32 cellular contexts compared by ENCODE assay signal in genomic region chr4:105835177-105835576, GRCh38.
"Had no signal": no experiment of that assay in that cellular context is flagged by ENCODE, and none has a peak within 500 bp of the region (broad histone marks: within the 10 kb centered on the region; RNA-seq: fewer than 3 reads in every experiment).

No MANE protein-coding gene starts in this region.

- H3K4me3 ChIP-seq: adrenal gland, body of pancreas, breast epithelium had no signal

- H3K27me3 ChIP-seq: adrenal gland, body of pancreas, brain microvascular endothelial cell, breast epithelium had no signal

- H3K27ac ChIP-seq: adrenal gland, body of pancreas, brain microvascular endothelial cell, breast epithelium, VCaP had no signal

- H3K36me3 ChIP-seq: adrenal gland, brain microvascular endothelial cell, breast epithelium had no signal

- ATAC-seq: activated CD8-positive, alpha-beta T cell treated with anti-CD3 and anti-CD28 coated beads for 36 hours; activated naive CD4-positive, alpha-beta T cell treated with anti-CD3 and anti-CD28 coated beads, Interleukin-2, amount 50 U/mL, for 72 hours; activated T-cell treated with anti-CD3 and anti-CD28 coated beads, Interleukin-2, amount 50 U/mL, for 4 hours; activated T-cell treated with anti-CD3 and anti-CD28 coated beads, Interleukin-2, amount 50 U/mL, for 72 hours; activated T-helper 17 cell treated with anti-CD3 and anti-CD28 coated beads, Interleukin-2, amount 50 U/mL, for 72 hours; body of pancreas had no signal

- H3K4me1 ChIP-seq: adrenal gland, breast epithelium had no signal

- H3K9me3 ChIP-seq: adrenal gland, body of pancreas, breast epithelium had no signal

- DNase-seq: activated B cell treated with CpG ODN at 0.5 μM for 24 hours; activated CD4-positive, alpha-beta memory T cell treated with anti-CD3 and anti-CD28 coated beads for 36 hours; activated CD4-positive, alpha-beta T cell treated with anti-CD3 and anti-CD28 coated beads for 4 hours; activated CD4-positive, alpha-beta T cell treated with anti-CD3 and anti-CD28 coated beads, Interleukin-2, amount 10 ng/mL, durations not matched to agents 24 days and 14 days; activated CD4-positive, alpha-beta T cell treated with anti-CD3 and anti-CD28 coated beads, Interleukin-2, amount 50 U/mL, for 1 hour; activated CD4-positive, alpha-beta T cell treated with anti-CD3 and anti-CD28 coated beads, Interleukin-2, amount 50 U/mL, for 4 hours; activated CD4-positive, CD25-positive, alpha-beta regulatory T cell treated with anti-CD3 and anti-CD28 coated beads, Interleukin-2, amount 50 U/mL, for 72 hours; activated CD8-positive, alpha-beta memory T cell treated with anti-CD3 and anti-CD28 coated beads, Interleukin-2, amount 50 U/mL, for 4 hours; activated CD8-positive, alpha-beta T cell treated with anti-CD3 and anti-CD28 coated beads for 36 hours; activated effector memory CD4-positive, alpha-beta T cell treated with anti-CD3 and anti-CD28 coated beads, Interleukin-2, amount 50 U/mL, for 16 hours; activated gamma-delta T cell treated with Interleukin-2 at 50 U/mL for 16 hours; activated naive CD4-positive, alpha-beta T cell; activated naive CD4-positive, alpha-beta T cell treated with anti-CD3 and anti-CD28 coated beads for 36 hours; activated naive CD4-positive, alpha-beta T cell treated with anti-CD3 and anti-CD28 coated beads, Interleukin-2, amount 50 U/mL, for 16 hours; activated naive CD8-positive, alpha-beta T cell treated with anti-CD3 and anti-CD28 coated beads for 36 hours; activated T-cell treated with anti-CD3 and anti-CD28 coated beads for 4 hours; activated T-cell treated with anti-CD3 and anti-CD28 coated beads, Interleukin-2, amount 50 U/mL, for 1 hour; activated T-cell treated with anti-CD3 and anti-CD28 coated beads, Interleukin-2, amount 50 U/mL, for 4 hours; activated T-cell treated with anti-CD3 and anti-CD28 coated beads, Interleukin-2, amount 50 U/mL, for 72 hours; adrenal gland; amniotic stem cell; aorta; body of pancreas; brain microvascular endothelial cell; central memory CD4-positive, alpha-beta T cell; T-helper 1 cell; T-helper 2 cell; T-helper 9 cell had no signal
